Comparison of ENCODE assay signal across 9 cellular contexts in the genomic region with DNA sequence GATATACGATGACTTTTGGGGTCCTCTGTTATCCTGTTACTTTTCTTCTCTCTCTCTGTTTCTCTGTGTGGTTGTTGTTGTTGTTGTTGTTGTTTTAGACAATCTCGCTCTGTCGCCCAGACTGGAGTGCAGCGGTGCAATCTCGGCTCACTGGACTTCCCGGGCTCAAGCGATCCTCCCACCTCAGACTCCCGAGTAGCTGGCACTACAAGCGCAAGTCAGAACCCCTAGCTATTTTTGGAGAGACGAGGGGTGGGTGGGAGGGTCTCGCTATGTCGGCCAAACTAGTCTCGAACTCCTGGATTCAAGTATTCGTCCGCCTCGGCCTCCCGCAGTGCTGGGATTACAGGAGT. TPM values are rescaled to one million over a fixed set of nuclear protein-coding genes. Genes with fewer than 3 reads are reported as not detected.
DNase-seq lines count a peak whose midpoint lies in the region; ATAC-seq and TF ChIP-seq lines count a peak whose summit lies in the region.
"Had no signal": no experiment of that assay in that cellular context is flagged by ENCODE, and none has a peak within 500 bp of the region (broad histone marks: within the 10 kb centered on the region; RNA-seq: fewer than 3 reads in every experiment).

No MANE protein-coding gene starts in this region.

- H3K4me1 ChIP-seq in GM23338 (ENCODE audit: insufficient read depth) = peaks cover 7% of the 10 kb centered on the region; the same call in 1 of the 2 replicates
- no peaks in the 10 kb centered on the region for H3K4me1 ChIP-seq in fibroblast of lung (ENCODE audit: control insufficient read depth, extremely low read depth, insufficient read depth, low read length)
- H3K4me1 ChIP-seq in psoas muscle = peaks cover 6% of the 10 kb centered on the region

- H4K20me1 ChIP-seq in GM23338 (replicated peaks; ENCODE audit: insufficient read depth) (no peaks in the 10 kb centered on the region), fibroblast of lung (ENCODE audit: control insufficient read depth, extremely low read depth, insufficient read depth, low read length) (no peaks in the 10 kb centered on the region)

- H3K27ac Mint-ChIP-seq in GM23338 = no peak overlapping the region
- peak overlapping the region; percentile 88 for H3K27ac Mint-ChIP-seq in T-helper 17 cell

- peaks cover 9% of the 10 kb centered on the region for H3K4me1 Mint-ChIP-seq in GM23338
- H3K4me1 Mint-ChIP-seq in T-helper 17 cell = peaks cover 13% of the 10 kb centered on the region

- H3K4me3 ChIP-seq in GM23338 (peak overlapping the region; percentile 70), fibroblast of lung (replicated peaks in 1 of 4; ENCODE audit: control extremely low read depth in 1 of 4, insufficient read depth in 1 of 4, low read depth in 3 of 4, low read length in 4 of 4) (peak overlapping the region; percentile 58 to 80 (median 62)), psoas muscle (peak overlapping the region; percentile 48)

- H2AFZ ChIP-seq in GM23338 = peak overlapping the region; percentile 52; the same call in 1 of the 2 replicates
- peak overlapping the region; percentile 68 for H2AFZ ChIP-seq in fibroblast of lung (ENCODE audit: low read length)

- H3K27me3 ChIP-seq in GM23338 (ENCODE audit: insufficient read depth) (0 out of 2 replicates have a peak, but pooled peaks cover 1% of the 10 kb centered on the region), fibroblast of lung (ENCODE audit: control insufficient read depth, insufficient read depth, low read length) (no peaks in the 10 kb centered on the region), psoas muscle (ENCODE audit: insufficient read depth in 3 of 3, low read length in 2 of 3) (peaks cover 0 to 19% (median 3%) of the 10 kb centered on the region in 3 donors)

- WGBS in psoas muscle, 3 donors = 9 to 16% (median 15%) methylated on average over 17 of the region's 17 CpGs

- no peaks in the 10 kb centered on the region; the same call in 1 of the 2 replicates for H3K9me2 ChIP-seq in GM23338 (ENCODE audit: insufficient read depth)

- H3K36me3 Mint-ChIP-seq in GM23338 (ENCODE audit: low read depth) (no peaks in the 10 kb centered on the region), T-helper 17 cell (ENCODE audit: low read depth) (no peaks in the 10 kb centered on the region)

- peaks cover 3% of the 10 kb centered on the region for H3K9me3 ChIP-seq in T-helper 17 cell (ENCODE audit: control insufficient read depth, low read length, poor library complexity, severe bottlenecking)
- H3K9me3 ChIP-seq in fibroblast of lung (ENCODE audit: control insufficient read depth, insufficient read depth, low read depth, low read length) = no peaks in the 10 kb centered on the region
- H3K9me3 ChIP-seq in psoas muscle = no peaks in the 10 kb centered on the region

- ATAC-seq in GM23338 (no peak), T-helper 17 cell (no peak), psoas muscle (no peak)

- H3K4me2 ChIP-seq in GM23338 (peak overlapping the region; percentile 68), fibroblast of lung (ENCODE audit: extremely low read depth, insufficient read depth, low read length) (peak overlapping the region; percentile 94)

- H3K4me3 Mint-ChIP-seq in GM23338 (peak overlapping the region; percentile 93), T-helper 17 cell (peak overlapping the region; percentile 73)

- H3K27ac ChIP-seq in GM23338 (ENCODE audit: low read depth) = no peak overlapping the region
- H3K27ac ChIP-seq in fibroblast of lung (ENCODE audit: insufficient read depth, low read length) = no peak overlapping the region
- no peak overlapping the region for H3K27ac ChIP-seq in psoas muscle

- intact Hi-C loops in psoas muscle (cut with DNase I) = no loop called here

- H3K79me2 ChIP-seq in GM23338 (replicated peaks; ENCODE audit: insufficient read depth) (no peaks in the 10 kb centered on the region), fibroblast of lung (ENCODE audit: control insufficient read depth, insufficient read depth, low read length) (no peaks in the 10 kb centered on the region)

- TF ChIP-seq CTCF in GM23338 (conservative IDR thresholded peaks at IDR 0.05; ENCODE audit: low read depth in 2 of 2) = no peak
- TF ChIP-seq CTCF in fibroblast of lung (conservative IDR thresholded peaks at IDR 0.05 in 1 of 2, IDR thresholded peaks at IDR 0.05 in 1 of 2; ENCODE audit: low read depth in 1 of 2, low read length in 2 of 2) = no peak
- TF ChIP-seq CTCF in psoas muscle (IDR thresholded peaks at IDR 0.05) = no peak

- no peak overlapping the region for H3K9ac ChIP-seq in fibroblast of lung (ENCODE audit: insufficient read depth, low read length)

- no peaks in the 10 kb centered on the region for H3K36me3 ChIP-seq in GM23338 (ENCODE audit: insufficient read depth)
- no peaks in the 10 kb centered on the region for H3K36me3 ChIP-seq in fibroblast of lung (ENCODE audit: control insufficient read depth, insufficient read depth, low read length)
- no peaks in the 10 kb centered on the region for H3K36me3 ChIP-seq in psoas muscle (ENCODE audit: insufficient read depth in 1 of 2, low read depth in 1 of 2)

- H3K9me3 Mint-ChIP-seq in GM23338 = peaks cover 13% of the 10 kb centered on the region; the same call in 2 of the 3 replicates

- no peaks in the 10 kb centered on the region for H3F3A ChIP-seq in GM23338 (replicated peaks; ENCODE audit: low read depth)

- DNase-seq in GM23338 (ENCODE audit: low spot score) (peak; percentile 37), T-helper 17 cell (no peak), fibroblast of lung (ENCODE audit: low read depth in 2 of 2) (no peak), psoas muscle (no peak), C1 segment of cervical spinal cord (lab: John Stamatoyannopoulos, UW) (no peak), NCI-H1092 (lab: John Stamatoyannopoulos, UW) (no peak), NCI-H1417 treated with DMSO at 0.1 percent for 48 hours (lab: John Stamatoyannopoulos, UW) (no peak), hypothalamus (lab: John Stamatoyannopoulos, UW) (no peak)
- DNase-seq: NCI-H510A had no signal

- H3K27me3 Mint-ChIP-seq in GM23338 (ENCODE audit: insufficient read depth, low read depth, poor library complexity) = peaks cover 24% of the 10 kb centered on the region
- no peaks in the 10 kb centered on the region for H3K27me3 Mint-ChIP-seq in T-helper 17 cell

TF ChIP-seq in GM23338, 12 proteins besides CTCF, POLR2A, EP300 and RAD21 (continues in another document):
- TF ChIP-seq, protein P1, sequence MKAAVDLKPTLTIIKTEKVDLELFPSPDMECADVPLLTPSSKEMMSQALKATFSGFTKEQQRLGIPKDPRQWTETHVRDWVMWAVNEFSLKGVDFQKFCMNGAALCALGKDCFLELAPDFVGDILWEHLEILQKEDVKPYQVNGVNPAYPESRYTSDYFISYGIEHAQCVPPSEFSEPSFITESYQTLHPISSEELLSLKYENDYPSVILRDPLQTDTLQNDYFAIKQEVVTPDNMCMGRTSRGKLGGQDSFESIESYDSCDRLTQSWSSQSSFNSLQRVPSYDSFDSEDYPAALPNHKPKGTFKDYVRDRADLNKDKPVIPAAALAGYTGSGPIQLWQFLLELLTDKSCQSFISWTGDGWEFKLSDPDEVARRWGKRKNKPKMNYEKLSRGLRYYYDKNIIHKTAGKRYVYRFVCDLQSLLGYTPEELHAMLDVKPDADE (IDR thresholded peaks at IDR 0.05) = no peak
- no peak for TF ChIP-seq ZNF114 (CRISPR knock-in tag; IDR thresholded peaks at IDR 0.05)
- TF ChIP-seq CREB1 (CRISPR knock-in tag; IDR thresholded peaks at IDR 0.05; ENCODE audit: low read depth) = no peak
- TF ChIP-seq JUNB (IDR thresholded peaks at IDR 0.05; ENCODE audit: unreplicated experiment) = no peak

RNA-seq across cellular contexts. Expression of a gene that starts 19.1 kb away (rescaled TPM):
- total RNA-seq in GM23338 (2014; rRNA removed; shearing (Covaris generic)) = 25.7 and 28.9 TPM in 2 replicates
- polyA plus RNA-seq in GM23338 (2016; fragmentation: Nextera tagmentation; extraction: Ambion mirVana) = 28.5 and 29.1 TPM in 2 replicates
- total RNA-seq in T-helper 17 cell = 10 to 100 TPM; 25.0 to 28.4 TPM
- 13.1 and 13.4 TPM in 2 replicates for total RNA-seq in fibroblast of lung
- polyA plus RNA-seq in fibroblast of lung = 8.3 and 9.9 TPM in 2 replicates
- 7.7 and 12.6 TPM in 2 replicates for polyA plus RNA-seq in fibroblast of lung (2012)
- polyA minus RNA-seq in fibroblast of lung (ENCODE audit: low replicate concordance) = 9.5 and 10.8 TPM in 2 replicates
- total RNA-seq in psoas muscle = 10 to 100 TPM in 1 of 4 donors, 1 to 10 TPM in 3; 6.2 to 11.8 (median 9.6) TPM
- polyA plus RNA-seq in psoas muscle = 10 to 100 TPM; 10.3 to 18.4 (median 13.6) TPM

RNA-seq across cellular contexts. Expression of a gene that starts 39.5 kb away (rescaled TPM):
- total RNA-seq in GM23338 (2014; rRNA removed; shearing (Covaris generic)) = 76.5 and 91.4 TPM in 2 replicates
- polyA plus RNA-seq in GM23338 (2016; fragmentation: Nextera tagmentation; extraction: Ambion mirVana) (26.2 and 35.3 TPM in 2 replicates), fibroblast of lung (58.7 and 74.9 TPM in 2 replicates), psoas muscle (10 to 100 TPM; 15.5 to 63.9 (median 43.9) TPM)
- total RNA-seq in T-helper 17 cell (10 to 100 TPM; 54.7 to 60.1 TPM), fibroblast of lung (90.4 and 111 TPM in 2 replicates), psoas muscle (10 to 100 TPM; 18.5 to 38.4 (median 27.8) TPM)
- 50.1 and 58.4 TPM in 2 replicates for polyA plus RNA-seq in fibroblast of lung (2012)
- polyA minus RNA-seq in fibroblast of lung (ENCODE audit: low replicate concordance) = 6.0 and 7.6 TPM in 2 replicates
